ENCODE assay signal across 16 cellular contexts in the genomic region with DNA sequence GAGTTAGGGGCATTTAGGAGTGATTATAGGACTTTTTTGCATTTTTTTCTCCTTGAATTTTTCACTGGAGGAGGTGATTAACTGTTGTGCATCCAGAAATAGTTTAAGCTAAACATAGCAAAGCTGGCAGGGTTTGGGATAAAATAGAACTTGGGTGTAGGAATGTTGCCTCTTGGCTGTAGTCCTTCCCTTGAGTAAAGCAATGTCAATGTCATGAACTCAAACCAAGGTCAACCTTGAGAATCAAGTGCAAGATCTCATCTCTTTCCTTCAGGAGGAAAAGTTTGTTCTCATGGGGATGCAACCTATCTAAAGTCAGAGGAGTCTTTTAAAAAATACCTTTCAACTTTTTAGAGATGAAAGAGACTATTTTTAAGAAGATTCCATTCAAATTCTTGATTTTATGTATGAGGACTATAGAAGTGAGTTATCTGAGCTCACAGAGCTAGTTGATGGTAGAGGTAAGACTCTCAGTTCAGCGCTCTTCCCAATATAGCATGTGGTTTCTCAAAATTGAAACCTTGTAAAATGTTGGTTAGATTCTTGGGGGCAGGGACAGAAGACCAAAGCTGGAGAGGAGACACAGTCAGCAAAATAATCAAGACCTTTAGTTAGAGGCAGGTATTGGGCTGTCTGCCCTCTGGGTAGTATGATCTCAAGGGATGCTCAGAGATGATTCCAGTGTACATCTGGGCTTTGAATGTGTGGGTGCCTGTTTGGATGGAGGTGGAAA.
DNase-seq lines count a peak whose midpoint lies in the region; ATAC-seq and TF ChIP-seq lines count a peak whose summit lies in the region.
"Had no signal": no experiment of that assay in that cellular context is flagged by ENCODE, and none has a peak within 500 bp of the region (broad histone marks: within the 10 kb centered on the region; RNA-seq: fewer than 3 reads in every experiment).

No MANE protein-coding gene starts in this region.

- ATAC-seq in GM23338 = no peak
- ATAC-seq: A549, HepG2 had no signal

- H3K9me3 ChIP-seq in adipocyte (ENCODE audit: control insufficient read depth, low read length) (peaks cover 4% of the 10 kb centered on the region), endodermal cell (ENCODE audit: control insufficient read depth, low read length) (no peaks in the 10 kb centered on the region)
- H3K9me3 ChIP-seq: A549, MG63 had no signal

- H3K9ac ChIP-seq in adipocyte (ENCODE audit: low read length) (no peak overlapping the region), endodermal cell (ENCODE audit: extremely low read depth, low read length, poor library complexity, severe bottlenecking) (no peak overlapping the region)

- DNase-seq in GM23338 (ENCODE audit: low spot score) = no peak
- DNase-seq in adipocyte (ENCODE audit: low read depth) = peak; percentile 22
- DNase-seq in fibroblast of the aortic adventitia (ENCODE audit: low read depth) = peak; percentile 23
- no peak for DNase-seq in mesothelial cell of epicardium (ENCODE audit: low spot score in 2 of 2, unreplicated experiment in 2 of 2)
- DNase-seq in islet precursor cell = no peak
- no peak for DNase-seq in activated gamma-delta T cell (lab: John Stamatoyannopoulos, UW)
- no peak for DNase-seq in endodermal cell
- DNase-seq in NCI-H748 (lab: John Stamatoyannopoulos, UW; ENCODE audit: unreplicated experiment) = no peak
- DNase-seq: COR-L47, HCEC 1CT, MG63, NCI-H1105, NCI-H748 treated with DMSO at 0.1 percent for 48 hours had no signal

- peaks cover 6% of the 10 kb centered on the region for H3K4me1 Mint-ChIP-seq in GM23338
- H3K4me1 Mint-ChIP-seq in mesothelial cell of epicardium = peaks cover 15% of the 10 kb centered on the region
- H3K4me1 Mint-ChIP-seq in endodermal cell = peaks cover 6% of the 10 kb centered on the region

- H3K9me3 Mint-ChIP-seq in GM23338 = 0 out of 3 replicates have a peak, but pooled peaks cover 3% of the 10 kb centered on the region
- H3K9me3 Mint-ChIP-seq in mesothelial cell of epicardium = peaks cover 5% of the 10 kb centered on the region
- H3K9me3 Mint-ChIP-seq in endodermal cell = no peaks in the 10 kb centered on the region

- H3K27me3 ChIP-seq in GM23338 (ENCODE audit: insufficient read depth) (no peaks in the 10 kb centered on the region), adipocyte (replicated peaks; ENCODE audit: control insufficient read depth, insufficient read depth, low read length) (peaks cover 3% of the 10 kb centered on the region), endodermal cell (ENCODE audit: control insufficient read depth, insufficient read depth, low read length, poor library complexity, severe bottlenecking) (no peaks in the 10 kb centered on the region)
- H3K27me3 ChIP-seq: MG63 had no signal

- no peaks in the 10 kb centered on the region; the same call in 1 of the 2 replicates for H3K4me1 ChIP-seq in GM23338 (ENCODE audit: insufficient read depth)
- peaks cover 8% of the 10 kb centered on the region for H3K4me1 ChIP-seq in adipocyte (ENCODE audit: control insufficient read depth, insufficient read depth, low read length)
- H3K4me1 ChIP-seq in endodermal cell (ENCODE audit: control insufficient read depth, insufficient read depth, low read length) = no peaks in the 10 kb centered on the region
- H3K4me1 ChIP-seq: A549 had no signal

- no peak overlapping the region for H3K4me2 ChIP-seq in GM23338
- H3K4me2 ChIP-seq: A549 had no signal

- H3K27me3 Mint-ChIP-seq in GM23338 (ENCODE audit: insufficient read depth, low read depth, poor library complexity) (no peaks in the 10 kb centered on the region), mesothelial cell of epicardium (ENCODE audit: low read depth) (no peaks in the 10 kb centered on the region), endodermal cell (ENCODE audit: insufficient read depth) (no peaks in the 10 kb centered on the region)

- peak overlapping the region; percentile 1 for H2AFZ ChIP-seq in GM23338

- no peaks in the 10 kb centered on the region for H3K36me3 ChIP-seq in GM23338 (ENCODE audit: insufficient read depth)
- H3K36me3 ChIP-seq in adipocyte (ENCODE audit: control insufficient read depth, insufficient read depth, low read length, severe bottlenecking) = no peaks in the 10 kb centered on the region
- no peaks in the 10 kb centered on the region for H3K36me3 ChIP-seq in endodermal cell (ENCODE audit: control insufficient read depth, insufficient read depth, low read length)
- H3K36me3 ChIP-seq: MG63 had no signal

- no peaks in the 10 kb centered on the region for H3F3A ChIP-seq in GM23338 (replicated peaks; ENCODE audit: low read depth)

- H3K27ac ChIP-seq in GM23338 (ENCODE audit: low read depth) (no peak overlapping the region), endodermal cell (ENCODE audit: low read depth, low read length) (no peak overlapping the region)
- H3K27ac ChIP-seq: A549, C4-2B had no signal

- H3K4me3 Mint-ChIP-seq in GM23338 (no peak overlapping the region), mesothelial cell of epicardium (no peak overlapping the region), endodermal cell (no peak overlapping the region)

- H3K36me3 Mint-ChIP-seq in GM23338 (ENCODE audit: low read depth) = no peaks in the 10 kb centered on the region
- no peaks in the 10 kb centered on the region for H3K36me3 Mint-ChIP-seq in mesothelial cell of epicardium
- no peaks in the 10 kb centered on the region for H3K36me3 Mint-ChIP-seq in endodermal cell (ENCODE audit: low read depth)

- H3K9me2 ChIP-seq in GM23338 (ENCODE audit: insufficient read depth) = peaks cover 10% of the 10 kb centered on the region; the same call in 1 of the 2 replicates

- H3K4me3 ChIP-seq in GM23338 (no peak overlapping the region), adipocyte (ENCODE audit: low read length) (no peak overlapping the region), fibroblast of the aortic adventitia (ENCODE audit: low read depth, low read length) (no peak overlapping the region), endodermal cell (ENCODE audit: low read length) (no peak overlapping the region)
- H3K4me3 ChIP-seq: A549, MG63 had no signal

- no peaks in the 10 kb centered on the region for H3K79me2 ChIP-seq in GM23338 (replicated peaks; ENCODE audit: insufficient read depth)

- no peak for TF ChIP-seq CTCF in GM23338 (conservative IDR thresholded peaks at IDR 0.05; ENCODE audit: low read depth in 2 of 2)
- TF ChIP-seq CTCF in fibroblast of the aortic adventitia (IDR thresholded peaks at IDR 0.05; ENCODE audit: insufficient read depth, low read length) = no peak
- no peak for TF ChIP-seq CTCF in mesothelial cell of epicardium (IDR thresholded peaks at IDR 0.05; ENCODE audit: unreplicated experiment)
- TF ChIP-seq CTCF in endodermal cell (conservative IDR thresholded peaks at IDR 0.05) = no peak

- no peaks in the 10 kb centered on the region for H4K20me1 ChIP-seq in GM23338 (replicated peaks; ENCODE audit: insufficient read depth)

- no peak overlapping the region; the same call in 1 of the 2 replicates for H3K27ac Mint-ChIP-seq in GM23338
- peak overlapping the region; percentile 43 for H3K27ac Mint-ChIP-seq in mesothelial cell of epicardium
- no peak overlapping the region for H3K27ac Mint-ChIP-seq in endodermal cell

- 89 to 97% methylated on average over 1 of the region's 1 CpG for WGBS in endodermal cell (ENCODE audit: insufficient coverage in 1 of 2, insufficient read length in 1 of 2), 2 experiments

TF ChIP-seq in GM23338, 12 proteins besides CTCF, POLR2A, EP300 and RAD21:
- TF ChIP-seq POLR2AphosphoS5 (IDR thresholded peaks at IDR 0.05; ENCODE audit: low read depth) (no peak), ZNF114 (CRISPR knock-in tag; IDR thresholded peaks at IDR 0.05) (no peak), EZH2 (IDR thresholded peaks at IDR 0.05; ENCODE audit: low read depth, unreplicated experiment) (no peak), EZH2phosphoT487 (IDR thresholded peaks at IDR 0.05; ENCODE audit: unreplicated experiment) (no peak), JUNB (IDR thresholded peaks at IDR 0.05; ENCODE audit: unreplicated experiment) (no peak), STAT1 (IDR thresholded peaks at IDR 0.05; ENCODE audit: unreplicated experiment) (no peak), ZNF331 (CRISPR knock-in tag; IDR thresholded peaks at IDR 0.05; ENCODE audit: low read depth) (no peak)
- TF ChIP-seq, protein P1, sequence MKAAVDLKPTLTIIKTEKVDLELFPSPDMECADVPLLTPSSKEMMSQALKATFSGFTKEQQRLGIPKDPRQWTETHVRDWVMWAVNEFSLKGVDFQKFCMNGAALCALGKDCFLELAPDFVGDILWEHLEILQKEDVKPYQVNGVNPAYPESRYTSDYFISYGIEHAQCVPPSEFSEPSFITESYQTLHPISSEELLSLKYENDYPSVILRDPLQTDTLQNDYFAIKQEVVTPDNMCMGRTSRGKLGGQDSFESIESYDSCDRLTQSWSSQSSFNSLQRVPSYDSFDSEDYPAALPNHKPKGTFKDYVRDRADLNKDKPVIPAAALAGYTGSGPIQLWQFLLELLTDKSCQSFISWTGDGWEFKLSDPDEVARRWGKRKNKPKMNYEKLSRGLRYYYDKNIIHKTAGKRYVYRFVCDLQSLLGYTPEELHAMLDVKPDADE (IDR thresholded peaks at IDR 0.05) = no peak
- TF ChIP-seq, protein P2, sequence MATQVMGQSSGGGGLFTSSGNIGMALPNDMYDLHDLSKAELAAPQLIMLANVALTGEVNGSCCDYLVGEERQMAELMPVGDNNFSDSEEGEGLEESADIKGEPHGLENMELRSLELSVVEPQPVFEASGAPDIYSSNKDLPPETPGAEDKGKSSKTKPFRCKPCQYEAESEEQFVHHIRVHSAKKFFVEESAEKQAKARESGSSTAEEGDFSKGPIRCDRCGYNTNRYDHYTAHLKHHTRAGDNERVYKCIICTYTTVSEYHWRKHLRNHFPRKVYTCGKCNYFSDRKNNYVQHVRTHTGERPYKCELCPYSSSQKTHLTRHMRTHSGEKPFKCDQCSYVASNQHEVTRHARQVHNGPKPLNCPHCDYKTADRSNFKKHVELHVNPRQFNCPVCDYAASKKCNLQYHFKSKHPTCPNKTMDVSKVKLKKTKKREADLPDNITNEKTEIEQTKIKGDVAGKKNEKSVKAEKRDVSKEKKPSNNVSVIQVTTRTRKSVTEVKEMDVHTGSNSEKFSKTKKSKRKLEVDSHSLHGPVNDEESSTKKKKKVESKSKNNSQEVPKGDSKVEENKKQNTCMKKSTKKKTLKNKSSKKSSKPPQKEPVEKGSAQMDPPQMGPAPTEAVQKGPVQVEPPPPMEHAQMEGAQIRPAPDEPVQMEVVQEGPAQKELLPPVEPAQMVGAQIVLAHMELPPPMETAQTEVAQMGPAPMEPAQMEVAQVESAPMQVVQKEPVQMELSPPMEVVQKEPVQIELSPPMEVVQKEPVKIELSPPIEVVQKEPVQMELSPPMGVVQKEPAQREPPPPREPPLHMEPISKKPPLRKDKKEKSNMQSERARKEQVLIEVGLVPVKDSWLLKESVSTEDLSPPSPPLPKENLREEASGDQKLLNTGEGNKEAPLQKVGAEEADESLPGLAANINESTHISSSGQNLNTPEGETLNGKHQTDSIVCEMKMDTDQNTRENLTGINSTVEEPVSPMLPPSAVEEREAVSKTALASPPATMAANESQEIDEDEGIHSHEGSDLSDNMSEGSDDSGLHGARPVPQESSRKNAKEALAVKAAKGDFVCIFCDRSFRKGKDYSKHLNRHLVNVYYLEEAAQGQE (IDR thresholded peaks at IDR 0.05; ENCODE audit: unreplicated experiment) = no peak

Comparison
In these comparisons a context has a peak if more than half of its experiments do, and no peak if none do; other contexts are left out.
1. DNase-seq: peak in adipocyte (single experiment) and fibroblast of the aortic adventitia (single experiment); none in GM23338 (single experiment), mesothelial cell of epicardium (0 of 2), islet precursor cell (single experiment), activated gamma-delta T cell (single experiment), endodermal cell (single experiment) and NCI-H748 (single experiment).